9 cellular contexts compared by ENCODE assay signal in genomic region chr7:5677538-5678294, GRCh38.
DNase-seq lines count a peak whose midpoint lies in the region; ATAC-seq, FAIRE-seq and TF ChIP-seq lines count a peak whose summit lies in the region.
"Had no signal": no experiment of that assay in that cellular context is flagged by ENCODE, and none has a peak within 500 bp of the region (broad histone marks: within the 10 kb centered on the region; RNA-seq: fewer than 3 reads in every experiment).

No MANE protein-coding gene starts in this region.

- TF ChIP-seq POLR2A in erythroblast (IDR thresholded peaks at IDR 0.05; ENCODE audit: low read length) (no peak), tibial nerve (IDR thresholded peaks at IDR 0.05) (no peak)

- no peaks in the 10 kb centered on the region for H3K9me3 ChIP-seq in tibial nerve

- no peak overlapping the region for H3K4me3 Mint-ChIP-seq in activated CD4-positive, alpha-beta T cell treated with anti-CD3 and anti-CD28 coated beads, Interleukin-2, amount 10 ng/mL, durations not matched to agents 24 days and 14 days
- H3K4me3 Mint-ChIP-seq: natural killer cell treated with Interleukin-12 subunit alpha and Interleukin-12 subunit beta and Interleukin-15 and Interleukin-18, amount 100 ng/mL, for 72 hours had no signal

- peaks cover 32% of the 10 kb centered on the region for H3K4me1 Mint-ChIP-seq in activated CD4-positive, alpha-beta T cell treated with anti-CD3 and anti-CD28 coated beads, Interleukin-2, amount 10 ng/mL, durations not matched to agents 24 days and 14 days

- H3K4me1 ChIP-seq in tibial nerve, result peaks cover 0 to 49% (median 18%) of the 10 kb centered on the region in 4 donors

- FAIRE-seq in A204.1 (lab: Jason Lieb, UNC), result peak; percentile 70

- H3K27me3 Mint-ChIP-seq in activated CD4-positive, alpha-beta T cell treated with anti-CD3 and anti-CD28 coated beads, Interleukin-2, amount 10 ng/mL, durations not matched to agents 24 days and 14 days, result no peaks in the 10 kb centered on the region
- H3K27me3 Mint-ChIP-seq: natural killer cell treated with Interleukin-12 subunit alpha and Interleukin-12 subunit beta and Interleukin-15 and Interleukin-18, amount 100 ng/mL, for 72 hours had no signal

- TF ChIP-seq EP300 in tibial nerve (IDR thresholded peaks at IDR 0.05), result no peak

- H3K27me3 ChIP-seq in GM06990 (replicated peaks; ENCODE audit: control insufficient read depth, insufficient read depth, low read length), result no peaks in the 10 kb centered on the region
- H3K27me3 ChIP-seq in tibial nerve, result no peaks in the 10 kb centered on the region

- H3K4me3 ChIP-seq in GM06990 (replicated peaks; ENCODE audit: low read depth, low read length), result no peak overlapping the region
- H3K4me3 ChIP-seq in tibial nerve, result no peak overlapping the region

- H3K9me3 Mint-ChIP-seq in activated CD4-positive, alpha-beta T cell treated with anti-CD3 and anti-CD28 coated beads, Interleukin-2, amount 10 ng/mL, durations not matched to agents 24 days and 14 days, result no peaks in the 10 kb centered on the region
- H3K9me3 Mint-ChIP-seq: natural killer cell treated with Interleukin-12 subunit alpha and Interleukin-12 subunit beta and Interleukin-15 and Interleukin-18, amount 100 ng/mL, for 72 hours had no signal

- no peak for ATAC-seq in GM18520 (IDR thresholded peaks at IDR 0.05; ENCODE audit: unreplicated experiment)

- peaks cover 8% of the 10 kb centered on the region for H3K36me3 Mint-ChIP-seq in activated CD4-positive, alpha-beta T cell treated with anti-CD3 and anti-CD28 coated beads, Interleukin-2, amount 10 ng/mL, durations not matched to agents 24 days and 14 days (ENCODE audit: low read depth)
- H3K36me3 Mint-ChIP-seq: natural killer cell treated with Interleukin-12 subunit alpha and Interleukin-12 subunit beta and Interleukin-15 and Interleukin-18, amount 100 ng/mL, for 72 hours had no signal

- DNase-seq in GM06990 (ENCODE audit: extremely low read depth, insufficient read length) (no peak), NCI-H1694 treated with DMSO at 0.1 percent for 48 hours (lab: John Stamatoyannopoulos, UW) (peak; percentile 49), erythroblast (lab: John Stamatoyannopoulos, UW) (peak; percentile 71 to 77), mucosa of gallbladder (ENCODE audit: low spot score) (peak; percentile 60), tibial nerve (ENCODE audit: low spot score in 2 of 2) (peak; percentile 45 to 64)
- peak; percentile 77 for DNase-seq in activated CD4-positive, alpha-beta T cell treated with anti-CD3 and anti-CD28 coated beads, Interleukin-2, amount 10 ng/mL, durations not matched to agents 24 days and 14 days

- H3K27ac ChIP-seq in tibial nerve, result peak overlapping the region in 1 of 4 donors; percentile 17

- peak overlapping the region; percentile 37 for H3K27ac Mint-ChIP-seq in activated CD4-positive, alpha-beta T cell treated with anti-CD3 and anti-CD28 coated beads, Interleukin-2, amount 10 ng/mL, durations not matched to agents 24 days and 14 days

- no peaks in the 10 kb centered on the region; the same call in 1 of the 2 replicates for H3K36me3 ChIP-seq in GM06990 (ENCODE audit: control insufficient read depth, insufficient read depth, low read length)
- no peaks in the 10 kb centered on the region for H3K36me3 ChIP-seq in tibial nerve

- 25 to 29% methylated on average over 6 of the region's 6 CpGs for WGBS in tibial nerve, 2 donors

- TF ChIP-seq CTCF in GM06990 (IDR thresholded peaks at IDR 0.05; ENCODE audit: insufficient read depth, low read length, poor library complexity, severe bottlenecking) (peak; percentile 80), tibial nerve (IDR thresholded peaks at IDR 0.05) (peak; percentile 49 to 80 (median 67))

- intact Hi-C loops in activated CD4-positive, alpha-beta T cell treated with anti-CD3 and anti-CD28 coated beads, Interleukin-2, amount 10 ng/mL, durations not matched to agents 24 days and 14 days (cut with micrococcal nuclease), result no loop called here
